In the genomic region with DNA sequence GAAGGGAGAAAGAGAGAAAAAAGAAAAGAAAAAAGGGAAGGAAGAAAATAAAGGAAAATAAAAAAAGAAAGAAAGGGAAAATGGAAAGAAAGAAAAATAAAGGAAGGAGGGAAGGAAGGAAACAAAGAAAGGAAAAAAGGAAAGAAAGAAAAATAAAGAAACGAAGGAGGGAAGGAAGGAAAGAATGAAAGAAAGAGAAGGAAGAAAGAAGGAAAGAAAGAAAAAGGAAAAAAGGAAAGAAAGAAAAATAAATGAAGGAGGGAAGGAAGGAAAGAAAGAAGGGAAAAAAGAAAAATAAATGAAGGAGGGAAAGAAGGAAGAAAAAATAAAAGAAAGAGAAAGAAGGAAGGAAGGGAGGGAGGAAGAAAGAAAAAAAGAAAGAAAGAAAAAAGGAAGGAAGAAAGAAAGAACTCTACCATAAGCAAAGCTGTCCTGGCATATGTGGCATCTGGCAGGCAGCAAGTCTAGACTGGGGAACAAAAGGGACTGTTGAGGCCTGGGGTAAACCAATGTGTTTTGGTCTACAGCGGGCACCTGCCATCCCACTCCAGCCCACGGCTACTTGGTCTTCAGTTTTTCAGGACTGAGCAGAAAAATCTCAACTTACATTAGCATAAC, we compare ENCODE assay signal across 25 cellular contexts.
"Had no signal": no experiment of that assay in that cellular context is flagged by ENCODE, and none has a peak within 500 bp of the region (broad histone marks: within the 10 kb centered on the region; RNA-seq: fewer than 3 reads in every experiment).

No MANE protein-coding gene starts in this region.

- H3K4me3 Mint-ChIP-seq: naive thymus-derived CD8-positive, alpha-beta T cell; nephron; neural crest cell; stimulated activated naive B cell treated with anti-CD40 and anti-IgM and Interleukin-4, amounts not matched to agents 10 μg/mL and 1 μg/mL and 100 μg/mL, for 72 hours; type B pancreatic cell had no signal

- ATAC-seq: left colon; left lung; lower lobe of right lung; naive thymus-derived CD8-positive, alpha-beta T cell; sciatic nerve; stimulated activated naive B cell treated with anti-CD40 and anti-IgM and Interleukin-4, amounts not matched to agents 10 μg/mL and 1 μg/mL and 100 μg/mL, for 72 hours; stimulated activated naive CD8-positive, alpha-beta T cell treated with anti-CD3 and anti-CD28 coated beads, Interleukin-15, Interleukin-2, amounts not matched to agents 100 U/mL and 50 U/mL, for 24 hours had no signal

- H3K9me3 ChIP-seq: left lung, lower lobe of right lung, right atrium auricular region, stomach, suprapubic skin, uterus had no signal

- H3K4me3 ChIP-seq: left lung, lower lobe of right lung, ovary, right atrium auricular region, skin epidermis, stomach, suprapubic skin, tibial nerve, uterus had no signal

- H3K27ac Mint-ChIP-seq: naive thymus-derived CD8-positive, alpha-beta T cell; nephron; progenitor cell of endocrine pancreas; stimulated activated naive B cell treated with anti-CD40 and anti-IgM and Interleukin-4, amounts not matched to agents 10 μg/mL and 1 μg/mL and 100 μg/mL, for 72 hours; type B pancreatic cell had no signal

- H3K4me1 ChIP-seq: left lung, lower lobe of right lung, right atrium auricular region, stomach, tibial nerve, uterus had no signal

- H3K36me3 Mint-ChIP-seq: naive thymus-derived CD8-positive, alpha-beta T cell; stimulated activated naive B cell treated with anti-CD40 and anti-IgM and Interleukin-4, amounts not matched to agents 10 μg/mL and 1 μg/mL and 100 μg/mL, for 72 hours; type B pancreatic cell had no signal

- DNase-seq: hippocampal formation; left colon; left lung; lower lobe of right lung; mesenchymal stem cell; naive thymus-derived CD8-positive, alpha-beta T cell; nucleus accumbens; ovary; stimulated activated CD4-positive, alpha-beta T cell treated with anti-CD3 and anti-CD28 coated beads, Interleukin-12 subunit alpha, Interleukin-12 subunit beta, amount 100 ng/mL, for 4 hours; stimulated activated CD4-positive, alpha-beta T cell treated with anti-CD3 and anti-CD28 coated beads, Interleukin-15, amount 100 ng/mL, for 24 hours; stimulated activated CD4-positive, alpha-beta T cell treated with anti-CD3 and anti-CD28 coated beads, Interleukin-2, amount 100 ng/mL, for 24 hours; stimulated activated CD4-positive, alpha-beta T cell treated with anti-CD3 and anti-CD28 coated beads, Interleukin-4, amount 100 ng/mL, for 1 hour; stimulated activated naive B cell treated with anti-CD40 and anti-IgM and Interleukin-4, amounts not matched to agents 10 μg/mL and 1 μg/mL and 100 μg/mL, for 72 hours; stimulated activated naive CD8-positive, alpha-beta T cell treated with anti-CD3 and anti-CD28 coated beads, Interleukin-15, Interleukin-2, amounts not matched to agents 100 U/mL and 50 U/mL, for 24 hours; stomach; uterus had no signal

- H3K36me3 ChIP-seq: left lung, lower lobe of right lung, ovary, right atrium auricular region, stomach, suprapubic skin, tibial nerve, uterus had no signal

- H3K27me3 ChIP-seq: ovary, right atrium auricular region, suprapubic skin, tibial nerve, uterus had no signal

- H3K9me3 Mint-ChIP-seq: nephron, neural crest cell, type B pancreatic cell had no signal

- H3K27ac ChIP-seq: left lung, lower lobe of right lung, ovary, right atrium auricular region, skin epidermis, stomach, suprapubic skin, tibial nerve, uterus had no signal
